ENCODE assay signal across 14 cellular contexts in the genomic region with DNA sequence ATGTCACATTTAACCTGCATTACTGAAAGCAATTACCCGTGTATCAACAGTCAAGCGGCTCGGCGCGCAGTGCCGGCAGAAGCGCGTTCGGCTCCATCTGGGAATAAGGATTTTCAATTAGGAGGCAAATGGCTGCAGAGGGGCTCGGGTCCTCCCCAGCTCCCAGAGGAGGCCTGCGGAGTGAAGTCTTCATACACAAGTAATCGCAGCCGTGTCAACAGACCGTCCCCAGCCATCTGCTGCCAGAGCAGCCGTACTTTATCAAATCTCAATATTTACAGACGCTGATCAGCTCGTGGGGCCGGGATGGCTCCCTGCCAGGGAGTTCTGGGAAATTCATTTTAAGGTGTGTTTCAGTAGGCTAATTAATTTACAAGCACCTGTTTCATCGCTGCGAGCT.
DNase-seq lines count a peak whose midpoint lies in the region; ATAC-seq and TF ChIP-seq lines count a peak whose summit lies in the region.
"Had no signal": no experiment of that assay in that cellular context is flagged by ENCODE, and none has a peak within 500 bp of the region (broad histone marks: within the 10 kb centered on the region; RNA-seq: fewer than 3 reads in every experiment).

No MANE protein-coding gene starts in this region.

- TF ChIP-seq POLR2A in spleen (IDR thresholded peaks at IDR 0.05): no peak
- no peak for TF ChIP-seq POLR2A in upper lobe of left lung (IDR thresholded peaks at IDR 0.05)

- H3K27ac ChIP-seq in VCaP (peak overlapping the region; percentile 89), spleen (no peak overlapping the region), upper lobe of left lung (no peak overlapping the region)
- H3K27ac ChIP-seq: ascending aorta, epithelial cell of prostate, suprapubic skin had no signal

- no peak for TF ChIP-seq CTCF in VCaP (conservative IDR thresholded peaks at IDR 0.05)
- no peak for TF ChIP-seq CTCF in spleen (IDR thresholded peaks at IDR 0.05 in 8 of 11, conservative IDR thresholded peaks at IDR 0.05 in 3 of 11)
- TF ChIP-seq CTCF in upper lobe of left lung (IDR thresholded peaks at IDR 0.05): no peak

- H3K4me3 ChIP-seq in spleen (no peak overlapping the region), upper lobe of left lung (no peak overlapping the region), HAP-1 (no peak overlapping the region)
- H3K4me3 ChIP-seq: ascending aorta, suprapubic skin had no signal

- DNase-seq in NCI-H1436 (lab: John Stamatoyannopoulos, UW) (peak; percentile 70), NCI-H2196 treated with DMSO at 0.1 percent for 48 hours (lab: John Stamatoyannopoulos, UW; ENCODE audit: unreplicated experiment) (peak; percentile 33), spleen (peak; percentile 57), upper lobe of left lung (no peak), HAP-1 (ENCODE audit: low spot score in 2 of 2) (no peak)
- DNase-seq: activated CD8-positive, alpha-beta memory T cell treated with anti-CD3 and anti-CD28 coated beads, Interleukin-2, amount 10 ng/mL, durations not matched to agents 7 days and 5 days; DND-41 had no signal

- H3K36me3 ChIP-seq in spleen (no peaks in the 10 kb centered on the region), upper lobe of left lung (no peaks in the 10 kb centered on the region), HAP-1 (replicated peaks) (no peaks in the 10 kb centered on the region)
- H3K36me3 ChIP-seq: ascending aorta, suprapubic skin had no signal

- intact Hi-C loops in spleen (cut with DNase I; ENCODE audit: low total_unique reads): no loop called here

- peaks cover 0 to 52% (median 34%) of the 10 kb centered on the region in 8 donors for H3K9me3 ChIP-seq in spleen
- peaks cover 7 to 36% (median 17%) of the 10 kb centered on the region in 4 donors for H3K9me3 ChIP-seq in upper lobe of left lung
- no peaks in the 10 kb centered on the region for H3K9me3 ChIP-seq in HAP-1

- in situ Hi-C loops in HAP-1 (cut with MboI; ENCODE audit: low sequenced_read_pairs): no loop called here

- ATAC-seq in HG02840 (IDR thresholded peaks at IDR 0.05; ENCODE audit: low FRiP score, unreplicated experiment) (no peak), upper lobe of left lung (ENCODE audit: low FRiP score in 2 of 2) (no peak)
- ATAC-seq: activated CD4-positive, CD25-positive, alpha-beta regulatory T cell treated with anti-CD3 and anti-CD28 coated beads, Interleukin-2, amount 50 U/mL, for 24 hours; activated CD8-positive, alpha-beta memory T cell treated with anti-CD3 and anti-CD28 coated beads, Interleukin-2, amount 10 ng/mL, durations not matched to agents 7 days and 5 days; natural killer cell treated with Interleukin-12 subunit alpha and Interleukin-12 subunit beta and Interleukin-15 and Interleukin-18, amount 100 ng/mL, for 72 hours had no signal

- no peak for TF ChIP-seq EP300 in upper lobe of left lung (IDR thresholded peaks at IDR 0.05)

- H3K27me3 ChIP-seq in spleen (replicated peaks in 1 of 7) (peaks cover 0 to 8% (median 0%) of the 10 kb centered on the region in 7 donors), upper lobe of left lung (no peaks in the 10 kb centered on the region), HAP-1 (ENCODE audit: low read depth) (no peaks in the 10 kb centered on the region)
- H3K27me3 ChIP-seq: ascending aorta, suprapubic skin had no signal

- WGBS in spleen, 5 donors: 83 to 93% (median 85%) methylated on average over 19 to 20 of the region's 20 CpGs
- 84 to 88% methylated on average over 18 to 20 of the region's 20 CpGs for WGBS in upper lobe of left lung, 2 donors

- H3K4me1 ChIP-seq in spleen (no peaks in the 10 kb centered on the region), upper lobe of left lung (no peaks in the 10 kb centered on the region), HAP-1 (no peaks in the 10 kb centered on the region)
- H3K4me1 ChIP-seq: ascending aorta, suprapubic skin had no signal

Comparison
In these comparisons a context has a peak if more than half of its experiments do, and no peak if none do; other contexts are left out.
1. DNase-seq: peak in NCI-H1436 (single experiment), NCI-H2196 treated with DMSO at 0.1 percent for 48 hours (single experiment) and spleen (single experiment); none in upper lobe of left lung (0 of 2) and HAP-1 (0 of 2).